ENCODE assay signal across 26 cellular contexts in genomic region chr18:33562741-33563140, GRCh38. TPM values are rescaled to one million over a fixed set of nuclear protein-coding genes. Genes with fewer than 3 reads are reported as not detected.
DNase-seq lines count a peak whose midpoint lies in the region; ATAC-seq, FAIRE-seq and TF ChIP-seq lines count a peak whose summit lies in the region.
"Had no signal": no experiment of that assay in that cellular context is flagged by ENCODE, and none has a peak within 500 bp of the region (broad histone marks: within the 10 kb centered on the region; RNA-seq: fewer than 3 reads in every experiment).

No MANE protein-coding gene starts in this region.

- no peaks in the 10 kb centered on the region for H3K27me3 ChIP-seq in body of pancreas
- H3K27me3 ChIP-seq in left lung = no peaks in the 10 kb centered on the region
- H3K27me3 ChIP-seq in pancreas = no peaks in the 10 kb centered on the region
- no peaks in the 10 kb centered on the region for H3K27me3 ChIP-seq in upper lobe of right lung

- no peak for TF ChIP-seq CTCF in body of pancreas (IDR thresholded peaks at IDR 0.05)
- no peak for TF ChIP-seq CTCF in left lung (IDR thresholded peaks at IDR 0.05)
- no peak for TF ChIP-seq CTCF in pancreas (IDR thresholded peaks at IDR 0.05)
- TF ChIP-seq CTCF in upper lobe of right lung (IDR thresholded peaks at IDR 0.05) = no peak

- no peak overlapping the region for H3K27ac ChIP-seq in body of pancreas
- H3K27ac ChIP-seq in left lung = no peak overlapping the region
- H3K27ac ChIP-seq in pancreas = no peak overlapping the region
- no peak overlapping the region for H3K27ac ChIP-seq in upper lobe of right lung
- H3K27ac ChIP-seq: A549 had no signal

- no peak for FAIRE-seq in pancreas (lab: Jason Lieb, UNC)
- FAIRE-seq: A549, GM12878, H1 had no signal

- peak in 2 of 4 donors; percentile 8 to 11 for DNase-seq in body of pancreas
- DNase-seq in left lung = no peak
- no peak for DNase-seq in pancreas
- no peak for DNase-seq in upper lobe of right lung
- DNase-seq in NCI-H2107 treated with DMSO at 0.1 percent for 48 hours (lab: John Stamatoyannopoulos, UW; ENCODE audit: unreplicated experiment) = no peak
- DNase-seq in activated CD4-positive, alpha-beta T cell treated with anti-CD3 and anti-CD28 coated beads for 4 hours = no peak
- DNase-seq: C1 segment of cervical spinal cord, COR-L47, DMS79, EL, GDM1, NCI-H1048, NCI-H1417, NCI-H1694, NCI-H2029 treated with DMSO at 0.1 percent for 48 hours, NCI-H226, NCI-H510A, NCI-H69, Right ventricle myocardium superior, RPMI8226 had no signal

- H3K36me3 ChIP-seq in body of pancreas (replicated peaks in 1 of 2; ENCODE audit: insufficient read depth in 1 of 2, low read depth in 2 of 2) = no peaks in the 10 kb centered on the region
- H3K36me3 ChIP-seq in left lung = no peaks in the 10 kb centered on the region
- H3K36me3 ChIP-seq in pancreas = no peaks in the 10 kb centered on the region
- no peaks in the 10 kb centered on the region for H3K36me3 ChIP-seq in upper lobe of right lung

- intact Hi-C loops in body of pancreas (cut with DNase I) (no loop called here), left lung (cut with DNase I) (no loop called here), pancreas (cut with DNase I) (no loop called here), upper lobe of right lung (cut with DNase I) (no loop called here)

- 0 to 23% methylated on average over 1 of the region's 1 CpG for WGBS in body of pancreas, 2 donors
- 4 to 14% methylated on average over 1 of the region's 1 CpG for WGBS in pancreas, 2 donors

- ATAC-seq in body of pancreas = peak; percentile 35
- peak; percentile 90 for ATAC-seq in left lung
- ATAC-seq in pancreas = peak in 3 of 4 donors; percentile 65 to 95 (median 85)
- peak; percentile 36 for ATAC-seq in upper lobe of right lung
- no peak for ATAC-seq in GM21717 (IDR thresholded peaks at IDR 0.05; ENCODE audit: unreplicated experiment)
- ATAC-seq: A549, GM12878 had no signal

- H3K4me1 ChIP-seq in body of pancreas (peaks cover 13% of the 10 kb centered on the region), left lung (no peaks in the 10 kb centered on the region), pancreas (peaks cover 0 to 5% (median 0%) of the 10 kb centered on the region in 3 donors), upper lobe of right lung (no peaks in the 10 kb centered on the region)
- H3K4me1 ChIP-seq: A549 had no signal

- TF ChIP-seq POLR2A in body of pancreas (IDR thresholded peaks at IDR 0.05) = no peak

- no peaks in the 10 kb centered on the region for H3K9me3 ChIP-seq in body of pancreas
- H3K9me3 ChIP-seq in left lung = peaks cover 0 to 15% of the 10 kb centered on the region in 2 donors
- H3K9me3 ChIP-seq in pancreas = no peaks in the 10 kb centered on the region
- no peaks in the 10 kb centered on the region for H3K9me3 ChIP-seq in upper lobe of right lung
- H3K9me3 ChIP-seq: A549 had no signal

- H3K4me3 ChIP-seq in body of pancreas (no peak overlapping the region), left lung (no peak overlapping the region), pancreas (no peak overlapping the region), upper lobe of right lung (no peak overlapping the region)
- H3K4me3 ChIP-seq: A549, GM12878 had no signal

RNA-seq across cellular contexts. Expression of gene ASXL3, which starts 15.3 kb away (rescaled TPM):
- total RNA-seq in body of pancreas (1 to 10 TPM; 1.3 to 3.6 TPM), left lung (1 to 10 TPM; 1.5 to 3.1 TPM), pancreas (1 to 10 TPM; 1.5 to 2.5 (median 1.6) TPM), upper lobe of right lung (1.3 TPM)
- polyA plus RNA-seq in pancreas = under 1 TPM; 0.49 to 0.57 TPM
- total RNA-seq: CD4-positive, alpha-beta memory T cell; SK-MEL-5 had no signal
- polyA plus RNA-seq: A549; CD4-positive, alpha-beta memory T cell; GM12878 had no signal
